In the genomic region with DNA sequence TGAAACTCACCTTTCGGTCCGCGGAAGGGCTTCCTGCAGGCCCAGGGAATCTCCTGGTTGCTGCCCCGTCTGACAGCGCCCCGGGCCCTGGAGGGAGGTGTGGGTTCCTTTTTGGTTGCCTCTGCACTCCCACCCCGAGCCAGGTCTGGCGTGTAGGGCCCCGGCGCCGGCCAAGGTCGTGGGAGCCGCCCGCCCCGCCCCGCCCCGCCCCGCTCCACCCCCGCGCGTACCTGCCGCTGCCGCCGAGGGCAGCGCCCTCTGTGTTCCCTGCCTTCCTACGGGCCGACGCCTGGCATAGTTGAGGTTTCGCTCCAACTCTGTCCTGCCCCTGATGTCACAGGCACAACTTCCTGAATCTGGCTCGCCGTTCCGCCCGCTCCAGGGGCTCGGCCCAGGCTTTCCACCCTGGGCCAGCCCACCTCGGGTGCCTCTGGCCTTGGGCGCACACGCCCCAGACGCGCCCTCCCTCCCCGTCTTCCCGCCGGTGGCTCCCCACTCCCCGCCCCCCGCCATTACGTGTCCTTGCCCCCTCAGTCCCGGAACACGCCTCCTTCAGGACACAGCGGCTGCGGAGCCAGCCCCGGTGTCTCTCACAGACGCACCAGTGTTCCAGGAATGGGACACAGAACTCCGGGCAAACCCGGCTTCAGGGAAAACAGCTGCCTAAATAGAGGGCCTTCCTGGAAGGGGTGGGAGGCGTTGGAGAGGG, we compare ENCODE assay signal across 2 cellular contexts.
A peak's percentile ranks its signal among the peaks of the same experiment; 100 is the strongest.
TF ChIP-seq lines count a peak whose summit lies in the region.

A gene (minus strand): TSS at position 147 of the 709 bp plus-strand sequence. CDS start 31,763 bp downstream, outside the sequence.

TF ChIP-seq in WTC11, 78 proteins besides CTCF, POLR2A, EP300 and RAD21 (continued from another document):
- TF ChIP-seq, protein P1, sequence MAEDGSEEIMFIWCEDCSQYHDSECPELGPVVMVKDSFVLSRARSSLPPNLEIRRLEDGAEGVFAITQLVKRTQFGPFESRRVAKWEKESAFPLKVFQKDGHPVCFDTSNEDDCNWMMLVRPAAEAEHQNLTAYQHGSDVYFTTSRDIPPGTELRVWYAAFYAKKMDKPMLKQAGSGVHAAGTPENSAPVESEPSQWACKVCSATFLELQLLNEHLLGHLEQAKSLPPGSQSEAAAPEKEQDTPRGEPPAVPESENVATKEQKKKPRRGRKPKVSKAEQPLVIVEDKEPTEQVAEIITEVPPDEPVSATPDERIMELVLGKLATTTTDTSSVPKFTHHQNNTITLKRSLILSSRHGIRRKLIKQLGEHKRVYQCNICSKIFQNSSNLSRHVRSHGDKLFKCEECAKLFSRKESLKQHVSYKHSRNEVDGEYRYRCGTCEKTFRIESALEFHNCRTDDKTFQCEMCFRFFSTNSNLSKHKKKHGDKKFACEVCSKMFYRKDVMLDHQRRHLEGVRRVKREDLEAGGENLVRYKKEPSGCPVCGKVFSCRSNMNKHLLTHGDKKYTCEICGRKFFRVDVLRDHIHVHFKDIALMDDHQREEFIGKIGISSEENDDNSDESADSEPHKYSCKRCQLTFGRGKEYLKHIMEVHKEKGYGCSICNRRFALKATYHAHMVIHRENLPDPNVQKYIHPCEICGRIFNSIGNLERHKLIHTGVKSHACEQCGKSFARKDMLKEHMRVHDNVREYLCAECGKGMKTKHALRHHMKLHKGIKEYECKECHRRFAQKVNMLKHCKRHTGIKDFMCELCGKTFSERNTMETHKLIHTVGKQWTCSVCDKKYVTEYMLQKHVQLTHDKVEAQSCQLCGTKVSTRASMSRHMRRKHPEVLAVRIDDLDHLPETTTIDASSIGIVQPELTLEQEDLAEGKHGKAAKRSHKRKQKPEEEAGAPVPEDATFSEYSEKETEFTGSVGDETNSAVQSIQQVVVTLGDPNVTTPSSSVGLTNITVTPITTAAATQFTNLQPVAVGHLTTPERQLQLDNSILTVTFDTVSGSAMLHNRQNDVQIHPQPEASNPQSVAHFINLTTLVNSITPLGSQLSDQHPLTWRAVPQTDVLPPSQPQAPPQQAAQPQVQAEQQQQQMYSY (CRISPR knock-in tag; IDR thresholded peaks at IDR 0.05), result 0 out of 2 replicates have a peak, but pooled peaks have one; percentile 17
- TF ChIP-seq, protein P2, sequence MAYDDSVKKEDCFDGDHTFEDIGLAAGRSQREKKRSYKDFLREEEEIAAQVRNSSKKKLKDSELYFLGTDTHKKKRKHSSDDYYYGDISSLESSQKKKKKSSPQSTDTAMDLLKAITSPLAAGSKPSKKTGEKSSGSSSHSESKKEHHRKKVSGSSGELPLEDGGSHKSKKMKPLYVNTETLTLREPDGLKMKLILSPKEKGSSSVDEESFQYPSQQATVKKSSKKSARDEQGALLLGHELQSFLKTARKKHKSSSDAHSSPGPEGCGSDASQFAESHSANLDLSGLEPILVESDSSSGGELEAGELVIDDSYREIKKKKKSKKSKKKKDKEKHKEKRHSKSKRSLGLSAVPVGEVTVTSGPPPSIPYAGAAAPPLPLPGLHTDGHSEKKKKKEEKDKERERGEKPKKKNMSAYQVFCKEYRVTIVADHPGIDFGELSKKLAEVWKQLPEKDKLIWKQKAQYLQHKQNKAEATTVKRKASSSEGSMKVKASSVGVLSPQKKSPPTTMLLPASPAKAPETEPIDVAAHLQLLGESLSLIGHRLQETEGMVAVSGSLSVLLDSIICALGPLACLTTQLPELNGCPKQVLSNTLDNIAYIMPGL (CRISPR knock-in tag; IDR thresholded peaks at IDR 0.05), result no peak
TF ChIP-seq in WTC11: peak in this region for 4.

TF ChIP-seq in liver, 16 proteins besides CTCF, POLR2A, EP300 and RAD21 (continued from another document):
- TF ChIP-seq, protein P3, sequence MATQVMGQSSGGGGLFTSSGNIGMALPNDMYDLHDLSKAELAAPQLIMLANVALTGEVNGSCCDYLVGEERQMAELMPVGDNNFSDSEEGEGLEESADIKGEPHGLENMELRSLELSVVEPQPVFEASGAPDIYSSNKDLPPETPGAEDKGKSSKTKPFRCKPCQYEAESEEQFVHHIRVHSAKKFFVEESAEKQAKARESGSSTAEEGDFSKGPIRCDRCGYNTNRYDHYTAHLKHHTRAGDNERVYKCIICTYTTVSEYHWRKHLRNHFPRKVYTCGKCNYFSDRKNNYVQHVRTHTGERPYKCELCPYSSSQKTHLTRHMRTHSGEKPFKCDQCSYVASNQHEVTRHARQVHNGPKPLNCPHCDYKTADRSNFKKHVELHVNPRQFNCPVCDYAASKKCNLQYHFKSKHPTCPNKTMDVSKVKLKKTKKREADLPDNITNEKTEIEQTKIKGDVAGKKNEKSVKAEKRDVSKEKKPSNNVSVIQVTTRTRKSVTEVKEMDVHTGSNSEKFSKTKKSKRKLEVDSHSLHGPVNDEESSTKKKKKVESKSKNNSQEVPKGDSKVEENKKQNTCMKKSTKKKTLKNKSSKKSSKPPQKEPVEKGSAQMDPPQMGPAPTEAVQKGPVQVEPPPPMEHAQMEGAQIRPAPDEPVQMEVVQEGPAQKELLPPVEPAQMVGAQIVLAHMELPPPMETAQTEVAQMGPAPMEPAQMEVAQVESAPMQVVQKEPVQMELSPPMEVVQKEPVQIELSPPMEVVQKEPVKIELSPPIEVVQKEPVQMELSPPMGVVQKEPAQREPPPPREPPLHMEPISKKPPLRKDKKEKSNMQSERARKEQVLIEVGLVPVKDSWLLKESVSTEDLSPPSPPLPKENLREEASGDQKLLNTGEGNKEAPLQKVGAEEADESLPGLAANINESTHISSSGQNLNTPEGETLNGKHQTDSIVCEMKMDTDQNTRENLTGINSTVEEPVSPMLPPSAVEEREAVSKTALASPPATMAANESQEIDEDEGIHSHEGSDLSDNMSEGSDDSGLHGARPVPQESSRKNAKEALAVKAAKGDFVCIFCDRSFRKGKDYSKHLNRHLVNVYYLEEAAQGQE (IDR thresholded peaks at IDR 0.05), result peak; percentile 18
